In genomic region chr2:33133436-33133835, GRCh38 we compare ENCODE assay signal across 1 cellular context.
TF ChIP-seq lines count a peak whose summit lies in the region.

No MANE protein-coding gene starts in this region.

TF ChIP-seq in K562, 482 proteins besides CTCF, POLR2A, EP300 and RAD21 (continued from another document):
- TF ChIP-seq ZBTB40 (IDR thresholded peaks at IDR 0.05) = peak; percentile 37; the same call in 1 of the 2 replicates
- TF ChIP-seq ZBTB40 (CRISPR knock-in tag; IDR thresholded peaks at IDR 0.05) = no peak
- TF ChIP-seq CEBPB (tag; IDR thresholded peaks at IDR 0.05) = peak; percentile 78
- peak; percentile 35; the same call in 1 of the 2 replicates for TF ChIP-seq EHMT2 (IDR thresholded peaks at IDR 0.05)
- peak in 1 of 3 experiments; percentile 23 for TF ChIP-seq YY1 (IDR thresholded peaks at IDR 0.05; ENCODE audit: borderline replicate concordance in 1 of 3, control insufficient read depth in 1 of 3, extremely low read depth in 1 of 3, insufficient read depth in 3 of 3, insufficient read length in 1 of 3, insufficient replicate concordance in 2 of 3, low read depth in 1 of 3, low read length in 2 of 3)
- no peak for TF ChIP-seq CEBPG (CRISPR knock-in tag; IDR thresholded peaks at IDR 0.05)
- TF ChIP-seq CEBPG (tag; conservative IDR thresholded peaks at IDR 0.05 in 1 of 2, IDR thresholded peaks at IDR 0.05 in 1 of 2) = peak in 1 of 2 experiments; percentile 70; a peak in 2 of 4 replicates
TF ChIP-seq in K562: peak in this region for 5.
